ENCODE assay signal across 19 cellular contexts in genomic region chrX:28120076-28120475, GRCh38.
DNase-seq lines count a peak whose midpoint lies in the region; ATAC-seq, FAIRE-seq and TF ChIP-seq lines count a peak whose summit lies in the region.
"Had no signal": no experiment of that assay in that cellular context is flagged by ENCODE, and none has a peak within 500 bp of the region (broad histone marks: within the 10 kb centered on the region; RNA-seq: fewer than 3 reads in every experiment).

No MANE protein-coding gene starts in this region.

- no peaks in the 10 kb centered on the region for H3K27me3 ChIP-seq in mammary epithelial cell (ENCODE audit: insufficient read depth, low read length)
- H3K27me3 ChIP-seq in CD8-positive, alpha-beta memory T cell (ENCODE audit: insufficient read depth, low read length, poor library complexity, severe bottlenecking): no peaks in the 10 kb centered on the region

- TF ChIP-seq CTCF in mammary epithelial cell (conservative IDR thresholded peaks at IDR 0.05 in 1 of 2, IDR thresholded peaks at IDR 0.05 in 1 of 2; ENCODE audit: extremely low read depth in 1 of 2, insufficient read depth in 1 of 2, low read depth in 1 of 2, low read length in 2 of 2): no peak

- no peaks in the 10 kb centered on the region for H3K36me3 ChIP-seq in mammary epithelial cell (ENCODE audit: insufficient read depth, low read length)
- H3K36me3 ChIP-seq in CD8-positive, alpha-beta memory T cell (ENCODE audit: insufficient read depth, low read length): no peaks in the 10 kb centered on the region
- H3K36me3 ChIP-seq: BLaER1 treated with 17β-estradiol and CSF1 and Interleukin-3, amounts not matched to agents 10 nM and 100 nM had no signal

- dilution Hi-C loops in mammary epithelial cell (cut with HindIII; ENCODE audit: low sequenced_read_pairs): no loop called here

- H3K9me3 Mint-ChIP-seq in CD8-positive, alpha-beta memory T cell: peaks cover 0 to 9% (median 2%) of the 10 kb centered on the region in 5 donors
- H3K9me3 Mint-ChIP-seq: CD8-positive, alpha-beta T cell; HFFc6 had no signal

- no peaks in the 10 kb centered on the region for H3K36me3 Mint-ChIP-seq in CD8-positive, alpha-beta memory T cell
- H3K36me3 Mint-ChIP-seq: CD8-positive, alpha-beta T cell had no signal

- no peak overlapping the region for H3K27ac Mint-ChIP-seq in CD8-positive, alpha-beta memory T cell
- H3K27ac Mint-ChIP-seq: CD8-positive, alpha-beta T cell; HFFc6 had no signal

- H3K9me3 ChIP-seq in mammary epithelial cell (replicated peaks; ENCODE audit: insufficient read depth, low read length): no peaks in the 10 kb centered on the region
- no peaks in the 10 kb centered on the region for H3K9me3 ChIP-seq in CD8-positive, alpha-beta memory T cell (ENCODE audit: low read length)
- H3K9me3 ChIP-seq: BLaER1 treated with 17β-estradiol and CSF1 and Interleukin-3, amounts not matched to agents 10 nM and 100 nM had no signal

- H3K4me3 Mint-ChIP-seq in CD8-positive, alpha-beta memory T cell: peak overlapping the region in 1 of 7 donors; percentile 2
- H3K4me3 Mint-ChIP-seq: CD8-positive, alpha-beta T cell; HFFc6 had no signal

- DNase-seq in Caki2 (ENCODE audit: low read depth): peak; percentile 32
- peak; percentile 4 for DNase-seq in HTR-8/SVneo (ENCODE audit: insufficient read length, low spot score)
- DNase-seq in mammary epithelial cell: peak; percentile 84
- DNase-seq in kidney tubule cell (ENCODE audit: low spot score): peak; percentile 44
- no peak for DNase-seq in CD8-positive, alpha-beta memory T cell
- no peak for DNase-seq in activated CD4-positive, alpha-beta T cell treated with anti-CD3 and anti-CD28 coated beads for 48 hours
- DNase-seq: CD8-positive, alpha-beta T cell; DMS79 treated with DMSO at 0.1 percent for 48 hours; HFFc6; NCI-H1105 treated with DMSO at 0.1 percent for 48 hours; NCI-H1694; NCI-H2107; NCI-H510A treated with DMSO at 0.1 percent for 48 hours; NCI-H774; SW 1271 had no signal

- H3K4me3 ChIP-seq in mammary epithelial cell (replicated peaks in 1 of 3; ENCODE audit: insufficient read depth in 1 of 3, low read depth in 2 of 3, low read length in 3 of 3): no peak overlapping the region
- no peak overlapping the region for H3K4me3 ChIP-seq in CD8-positive, alpha-beta memory T cell (ENCODE audit: low read length)
- H3K4me3 ChIP-seq: BLaER1 treated with 17β-estradiol and CSF1 and Interleukin-3, amounts not matched to agents 10 nM and 100 nM had no signal

- H3K9ac ChIP-seq in mammary epithelial cell (ENCODE audit: insufficient read depth, low read length): no peak overlapping the region
- H3K9ac ChIP-seq: BLaER1 treated with 17β-estradiol and CSF1 and Interleukin-3, amounts not matched to agents 10 nM and 100 nM had no signal

- ATAC-seq in HG03571 (IDR thresholded peaks at IDR 0.05; ENCODE audit: unreplicated experiment) (no peak), GM19463 (IDR thresholded peaks at IDR 0.05; ENCODE audit: unreplicated experiment) (no peak)
- ATAC-seq: CD8-positive, alpha-beta T cell had no signal

- no peaks in the 10 kb centered on the region for H3K27me3 Mint-ChIP-seq in CD8-positive, alpha-beta memory T cell

- H4K20me1 ChIP-seq in mammary epithelial cell (ENCODE audit: insufficient read depth, low read length): no peaks in the 10 kb centered on the region
- H4K20me1 ChIP-seq: BLaER1 treated with 17β-estradiol and CSF1 and Interleukin-3, amounts not matched to agents 10 nM and 100 nM had no signal

- H3K4me2 ChIP-seq in mammary epithelial cell (ENCODE audit: insufficient read depth, low read depth, low read length): peak overlapping the region; percentile 34
- H3K4me2 ChIP-seq: BLaER1 treated with 17β-estradiol and CSF1 and Interleukin-3, amounts not matched to agents 10 nM and 100 nM had no signal

- WGBS in mammary epithelial cell (ENCODE audit: low coverage, missing lambda C conversion rate): 17% methylated on average over 4 of the region's 4 CpGs

- CTCF ChIA-PET in mammary epithelial cell (lab: Charles Lee; ENCODE audit: low non-redundant PET): no interaction called here
- CTCF ChIA-PET in CD8-positive, alpha-beta memory T cell (lab: Charles Lee): no interaction called here

- no TSS peak for BruUV-seq in mammary epithelial cell (replicated peaks; lab: Mats Ljungman, UMichigan)

- H3K4me1 Mint-ChIP-seq in CD8-positive, alpha-beta memory T cell: no peaks in the 10 kb centered on the region

- POLR2A ChIA-PET in CD8-positive, alpha-beta memory T cell (lab: Charles Lee): no interaction called here

- peak overlapping the region; percentile 50 for H2AFZ ChIP-seq in mammary epithelial cell (ENCODE audit: low read depth, low read length)

- in situ Hi-C loops in Caki2 (cut with HindIII; ENCODE audit: low pct_unique_long_range_greater_than_20kb, low sequenced_read_pairs) (no loop called here), mammary epithelial cell (cut with MboI; ENCODE audit: low sequenced_read_pairs in 2 of 2) (no loop called here)

- H3K79me2 ChIP-seq in mammary epithelial cell (ENCODE audit: insufficient read depth, low read length): no peaks in the 10 kb centered on the region

- no peak for FAIRE-seq in HTR-8/SVneo (lab: Jason Lieb, UNC)
- FAIRE-seq: H54 had no signal

- H3K4me1 ChIP-seq in mammary epithelial cell (ENCODE audit: insufficient read depth, low read length): peaks cover 14% of the 10 kb centered on the region
- H3K4me1 ChIP-seq in CD8-positive, alpha-beta memory T cell (ENCODE audit: insufficient read depth, low read length): no peaks in the 10 kb centered on the region

- peak overlapping the region; percentile 55 for H3K27ac ChIP-seq in mammary epithelial cell (ENCODE audit: insufficient read depth, low read depth, low read length)
- no peak overlapping the region for H3K27ac ChIP-seq in CD8-positive, alpha-beta memory T cell (ENCODE audit: low read depth, low read length)
- H3K27ac ChIP-seq: BLaER1 treated with 17β-estradiol and CSF1 and Interleukin-3, amounts not matched to agents 10 nM and 100 nM had no signal

- intact Hi-C loops in mammary epithelial cell (cut with micrococcal nuclease): loop anchor here (10.0 kb wide), 1 partner anchor 205 kb away; no protein-coding TSS in a partner anchor

Comparison
In these comparisons a context has a peak if more than half of its experiments do, and no peak if none do; other contexts are left out.
1. DNase-seq: peak in Caki2 (single experiment), HTR-8/SVneo (single experiment), mammary epithelial cell (single experiment) and kidney tubule cell (single experiment); none in CD8-positive, alpha-beta memory T cell (0 of 5) and activated CD4-positive, alpha-beta T cell treated with anti-CD3 and anti-CD28 coated beads for 48 hours (single experiment).